9 cellular contexts compared by ENCODE assay signal in the genomic region with DNA sequence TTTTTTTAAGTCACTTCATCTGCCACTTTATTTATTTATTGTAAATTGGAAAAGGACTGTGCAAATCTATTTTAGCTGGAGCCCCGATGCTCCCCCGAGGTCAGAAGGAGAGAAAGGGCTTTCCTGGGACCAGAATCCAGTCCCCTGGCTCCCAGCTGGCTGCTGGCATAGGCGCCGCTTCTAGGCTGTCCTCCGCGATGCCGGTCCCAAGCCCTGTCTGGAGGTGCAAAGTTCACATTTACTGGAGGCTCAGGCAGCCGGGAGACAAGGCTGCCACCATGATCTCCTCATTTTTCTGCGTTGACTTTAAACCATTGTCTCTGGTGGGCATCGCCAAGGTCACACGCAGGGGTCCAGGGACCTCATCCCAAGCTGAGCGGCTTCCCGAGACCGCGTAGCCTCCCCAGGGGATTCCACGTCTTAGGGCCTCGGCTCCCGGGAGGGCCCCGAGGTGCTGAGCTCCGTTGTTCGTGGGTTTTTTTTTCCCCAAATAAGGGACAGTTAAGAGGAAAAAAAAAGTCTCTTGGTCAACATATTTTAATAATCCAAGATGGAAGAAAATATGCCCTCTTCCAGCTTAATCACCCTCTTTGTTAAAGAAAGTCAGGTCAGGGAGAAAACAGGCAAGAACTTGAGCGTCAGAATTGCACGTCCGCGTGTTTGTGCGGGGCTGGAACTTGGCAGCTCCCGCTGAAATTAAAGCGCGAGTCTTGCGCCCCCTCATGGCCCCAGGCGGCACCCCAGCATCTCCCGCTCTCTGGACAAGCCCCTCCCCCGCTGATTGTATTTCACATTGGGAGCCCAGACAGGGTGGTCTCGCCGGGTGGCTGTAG. TPM values are rescaled to one million over a fixed set of nuclear protein-coding genes. Genes with fewer than 3 reads are reported as not detected.
DNase-seq lines count a peak whose midpoint lies in the region; TF ChIP-seq lines count a peak whose summit lies in the region.
"Had no signal": no experiment of that assay in that cellular context is flagged by ENCODE, and none has a peak within 500 bp of the region (broad histone marks: within the 10 kb centered on the region; RNA-seq: fewer than 3 reads in every experiment).

No MANE protein-coding gene starts in this region.

- H4K20me1 ChIP-seq in OCI-LY7 (ENCODE audit: insufficient read depth, low read length): no peaks in the 10 kb centered on the region

- BruUV-seq in OCI-LY7 (replicated peaks; lab: Mats Ljungman, UMichigan): no TSS peak

- peak; percentile 76 for DNase-seq in activated effector memory CD4-positive, alpha-beta T cell treated with anti-CD3 and anti-CD28 coated beads, Interleukin-2, amount 50 U/mL, for 16 hours
- DNase-seq in activated effector memory CD4-positive, alpha-beta T cell treated with Interleukin-2 at 50 U/mL for 16 hours: no peak
- DNase-seq in OCI-LY7 (ENCODE audit: low spot score) (no peak), ascending aorta (ENCODE audit: low spot score in 2 of 2) (peak in 1 of 2 donors; percentile 58), iPS-NIHi11 (ENCODE audit: low spot score) (peak; percentile 78), NCI-H226 (no peak), H4 (ENCODE audit: low spot score) (no peak)
- peak; percentile 45 to 70 for DNase-seq in stimulated activated CD4-positive, alpha-beta T cell treated with anti-CD3 and anti-CD28 coated beads, Interleukin-2, amount 100 ng/mL, for 24 hours

- no peak overlapping the region for H3K4me2 ChIP-seq in OCI-LY7 (ENCODE audit: low read length)

- no peaks in the 10 kb centered on the region for H3K36me3 ChIP-seq in OCI-LY7 (ENCODE audit: insufficient read depth, low read length)
- no peaks in the 10 kb centered on the region for H3K36me3 ChIP-seq in ascending aorta
- H3K36me3 ChIP-seq: thoracic aorta had no signal

- no peaks in the 10 kb centered on the region for H3K9me2 ChIP-seq in OCI-LY7 (ENCODE audit: insufficient read depth, low read length)

- H3K9me3 ChIP-seq in OCI-LY7 (ENCODE audit: low read length) (no peaks in the 10 kb centered on the region), ascending aorta (no peaks in the 10 kb centered on the region)
- H3K9me3 ChIP-seq: thoracic aorta had no signal

- no peaks in the 10 kb centered on the region for H3K79me2 ChIP-seq in OCI-LY7 (ENCODE audit: insufficient read depth, low read depth, low read length)

- H3K27ac ChIP-seq in OCI-LY7 (ENCODE audit: low read depth, low read length, poor library complexity, severe bottlenecking) (no peak overlapping the region), ascending aorta (no peak overlapping the region)
- H3K27ac ChIP-seq: thoracic aorta had no signal

- no peaks in the 10 kb centered on the region for H3K4me1 ChIP-seq in OCI-LY7 (ENCODE audit: insufficient read depth, low read length, poor library complexity, severe bottlenecking)
- no peaks in the 10 kb centered on the region for H3K4me1 ChIP-seq in ascending aorta

- H3K4me3 ChIP-seq in OCI-LY7 (ENCODE audit: low read depth, low read length, poor library complexity, severe bottlenecking): no peak overlapping the region
- H3K4me3 ChIP-seq in ascending aorta: peak overlapping the region in 1 of 2 donors; percentile 0
- H3K4me3 ChIP-seq: thoracic aorta had no signal

- POLR2A ChIA-PET in OCI-LY7 (lab: Charles Lee): no interaction called here

- H2AFZ ChIP-seq in OCI-LY7 (ENCODE audit: low read length): no peak overlapping the region

- CTCF ChIA-PET in OCI-LY7 (lab: Charles Lee; ENCODE audit: unreplicated experiment): no interaction called here

- TF ChIP-seq CTCF in OCI-LY7 (conservative IDR thresholded peaks at IDR 0.05; ENCODE audit: low read length): peak; percentile 28; the same call in 1 of the 2 replicates
- peak; percentile 4 to 43 (median 22) for TF ChIP-seq CTCF in ascending aorta (IDR thresholded peaks at IDR 0.05)

- intact Hi-C loops in OCI-LY7 (cut with micrococcal nuclease; ENCODE audit: unreplicated experiment) (no loop called here), ascending aorta (cut with DNase I) (no loop called here)

- H3K27me3 ChIP-seq in ascending aorta: no peaks in the 10 kb centered on the region

RNA-seq across cellular contexts. Expression of a gene that starts 11.9 kb away (rescaled TPM):
- not detected in 2 replicates for total RNA-seq in OCI-LY7 (2014; rRNA removed; shearing (Covaris generic))
- total RNA-seq in OCI-LY7 (2022) (not detected in 2 replicates), ascending aorta (not detected)
- not detected in 2 replicates for total RNA-seq in H4 (2014; rRNA removed; shearing (Covaris generic))
- total RNA-seq: thoracic aorta had no signal

RNA-seq across cellular contexts. Expression of a gene that starts 15.4 kb away (rescaled TPM):
- total RNA-seq in OCI-LY7 (2014; rRNA removed; shearing (Covaris generic)): not detected in 2 replicates
- total RNA-seq in OCI-LY7 (2022) (not detected in 2 replicates), ascending aorta (not detected)
- not detected in 2 replicates for total RNA-seq in H4 (2014; rRNA removed; shearing (Covaris generic))
- total RNA-seq: thoracic aorta had no signal

RNA-seq across cellular contexts. Expression of a gene that starts 31.4 kb away (rescaled TPM):
- total RNA-seq in OCI-LY7 (2014; rRNA removed; shearing (Covaris generic)): not detected in 2 replicates
- total RNA-seq in OCI-LY7 (2022): not detected in 2 replicates
- not detected for total RNA-seq in ascending aorta
- total RNA-seq in H4 (2014; rRNA removed; shearing (Covaris generic)): not detected in 2 replicates
- total RNA-seq: thoracic aorta had no signal

Comparison
In these comparisons a context has a peak if more than half of its experiments do, and no peak if none do; other contexts are left out.
1. DNase-seq: peak in activated effector memory CD4-positive, alpha-beta T cell treated with anti-CD3 and anti-CD28 coated beads, Interleukin-2, amount 50 U/mL, for 16 hours (single experiment), iPS-NIHi11 (single experiment) and stimulated activated CD4-positive, alpha-beta T cell treated with anti-CD3 and anti-CD28 coated beads, Interleukin-2, amount 100 ng/mL, for 24 hours (2 of 2); none in activated effector memory CD4-positive, alpha-beta T cell treated with Interleukin-2 at 50 U/mL for 16 hours (single experiment), OCI-LY7 (single experiment), NCI-H226 (single experiment) and H4 (single experiment).